In the genomic region with DNA sequence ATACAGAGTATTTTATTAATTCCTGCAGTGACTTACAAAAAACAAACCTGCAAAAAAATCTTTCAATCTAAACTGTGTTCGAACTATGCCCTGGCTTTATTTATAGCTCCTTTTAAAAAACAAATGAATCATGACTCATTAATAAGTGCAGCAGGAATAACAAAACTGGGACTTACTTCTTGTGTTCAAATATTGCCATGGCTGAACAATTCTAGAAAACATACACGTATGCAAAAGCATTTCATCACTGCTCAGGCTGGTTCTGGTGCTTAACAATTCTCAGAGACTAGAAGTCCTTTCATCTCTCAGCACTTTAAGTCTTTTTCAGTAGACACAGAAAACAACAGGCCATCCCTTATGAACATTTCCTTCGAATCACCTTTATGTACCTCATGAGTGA, we compare ENCODE assay signal across 24 cellular contexts.
"Had no signal": no experiment of that assay in that cellular context is flagged by ENCODE, and none has a peak within 500 bp of the region (broad histone marks: within the 10 kb centered on the region; RNA-seq: fewer than 3 reads in every experiment).

No MANE protein-coding gene starts in this region.

- H3K4me3 Mint-ChIP-seq: activated CD4-positive, alpha-beta T cell treated with anti-CD3 and anti-CD28 coated beads for 36 hours; activated T-cell treated with anti-CD3 and anti-CD28 coated beads, Interleukin-2, amount 50 U/mL, for 24 hours; activated T-helper 17 cell treated with anti-CD3 and anti-CD28 coated beads, Interleukin-2, amount 50 U/mL, for 72 hours; natural killer cell; T-cell; T-helper 2 cell treated with Interferon-gamma antibody and Interleukin-4, amounts not matched to agents 5 μg/mL and 100 μg/mL, for 36 hours had no signal

- H3K9me3 Mint-ChIP-seq: activated naive CD4-positive, alpha-beta T cell treated with anti-CD3 and anti-CD28 coated beads, Interleukin-2, amount 50 U/mL, for 72 hours; activated T-cell treated with anti-CD3 and anti-CD28 coated beads, Interleukin-2, amount 50 U/mL, for 24 hours; natural killer cell; T-cell; T-helper 2 cell treated with Interferon-gamma antibody and Interleukin-4, amounts not matched to agents 5 μg/mL and 100 μg/mL, for 36 hours had no signal

- H3K4me1 Mint-ChIP-seq: activated CD4-positive, alpha-beta T cell treated with anti-CD3 and anti-CD28 coated beads for 36 hours; activated T-helper 17 cell treated with anti-CD3 and anti-CD28 coated beads, Interleukin-2, amount 50 U/mL, for 72 hours; T-cell had no signal

- H3K27ac Mint-ChIP-seq: activated CD4-positive, alpha-beta T cell treated with anti-CD3 and anti-CD28 coated beads for 36 hours; activated naive CD4-positive, alpha-beta T cell treated with anti-CD3 and anti-CD28 coated beads, Interleukin-2, amount 50 U/mL, for 72 hours; activated T-cell treated with anti-CD3 and anti-CD28 coated beads, Interleukin-2, amount 50 U/mL, for 24 hours; activated T-helper 17 cell treated with anti-CD3 and anti-CD28 coated beads, Interleukin-2, amount 50 U/mL, for 72 hours; natural killer cell; progenitor cell of endocrine pancreas; T-cell; T-helper 2 cell treated with Interferon-gamma antibody and Interleukin-4, amounts not matched to agents 5 μg/mL and 100 μg/mL, for 36 hours had no signal

- ATAC-seq: activated CD4-positive, alpha-beta T cell treated with anti-CD3 and anti-CD28 coated beads for 36 hours; activated naive CD4-positive, alpha-beta T cell treated with anti-CD3 and anti-CD28 coated beads, Interleukin-2, amount 50 U/mL, for 72 hours; activated T-helper 17 cell treated with anti-CD3 and anti-CD28 coated beads, Interleukin-2, amount 50 U/mL, for 72 hours; natural killer cell; stimulated activated naive CD8-positive, alpha-beta T cell treated with anti-CD3 and anti-CD28 coated beads, Interleukin-15, Interleukin-2, amounts not matched to agents 100 U/mL and 50 U/mL, for 24 hours; T-cell had no signal

- DNase-seq: activated CD4-positive, alpha-beta T cell treated with anti-CD3 and anti-CD28 coated beads for 36 hours; activated CD4-positive, alpha-beta T cell treated with anti-CD3 and anti-CD28 coated beads, Interleukin-2, amount 50 U/mL, for 4 hours; activated CD8-positive, alpha-beta memory T cell treated with anti-CD3 and anti-CD28 coated beads for 24 hours; activated CD8-positive, alpha-beta memory T cell treated with anti-CD3 and anti-CD28 coated beads, Interleukin-2, amount 50 U/mL, for 4 hours; activated T-cell treated with anti-CD3 and anti-CD28 coated beads, Interleukin-2, amount 50 U/mL, for 24 hours; amniotic stem cell; caudate nucleus; dermis blood vessel endothelial cell; effector memory CD4-positive, alpha-beta T cell; glutamatergic neuron; midbrain; natural killer cell; stimulated activated CD4-positive, alpha-beta T cell treated with anti-CD3 and anti-CD28 coated beads, Interleukin-12 subunit alpha, Interleukin-12 subunit beta, amount 100 ng/mL, for 4 hours; stimulated activated CD4-positive, alpha-beta T cell treated with anti-CD3 and anti-CD28 coated beads, Interleukin-4, amount 100 ng/mL, for 4 hours; stimulated activated naive CD8-positive, alpha-beta T cell treated with anti-CD3 and anti-CD28 coated beads, Interleukin-15, Interleukin-2, amounts not matched to agents 100 U/mL and 50 U/mL, for 24 hours; substantia nigra; T-cell had no signal

- H3K4me3 ChIP-seq: esophagus muscularis mucosa, hepatocyte, tibial nerve had no signal

- H3K36me3 Mint-ChIP-seq: activated naive CD4-positive, alpha-beta T cell treated with anti-CD3 and anti-CD28 coated beads, Interleukin-2, amount 50 U/mL, for 72 hours; natural killer cell; T-cell had no signal

- H3K27me3 Mint-ChIP-seq: activated T-cell treated with anti-CD3 and anti-CD28 coated beads, Interleukin-2, amount 50 U/mL, for 24 hours; activated T-helper 17 cell treated with anti-CD3 and anti-CD28 coated beads, Interleukin-2, amount 50 U/mL, for 72 hours had no signal
